Comparison of ENCODE assay signal across 10 cellular contexts in genomic region chr5:82406200-82406773, GRCh38.
DNase-seq lines count a peak whose midpoint lies in the region; ATAC-seq and TF ChIP-seq lines count a peak whose summit lies in the region.
"Had no signal": no experiment of that assay in that cellular context is flagged by ENCODE, and none has a peak within 500 bp of the region (broad histone marks: within the 10 kb centered on the region; RNA-seq: fewer than 3 reads in every experiment).

No MANE protein-coding gene starts in this region.

- H3K36me3 ChIP-seq in breast epithelium (no peaks in the 10 kb centered on the region), ascending aorta (no peaks in the 10 kb centered on the region), iPS-20b (ENCODE audit: insufficient read depth, low read depth, low read length) (no peaks in the 10 kb centered on the region), upper lobe of left lung (no peaks in the 10 kb centered on the region)

- no peak overlapping the region for H3K9ac ChIP-seq in iPS-20b (ENCODE audit: low read depth, low read length)

- intact Hi-C loops in MCF 10A (cut with micrococcal nuclease), result loop anchor here (1.0 to 5.0 kb wide), 3 partner anchors 15 to 1066 kb away; partner anchors contain the start of genes RPS23 and VCAN
- intact Hi-C loops in breast epithelium (cut with DNase I; ENCODE audit: low total_unique reads), result no loop called here
- intact Hi-C loops in ascending aorta (cut with DNase I), result no loop called here

- DNase-seq in MCF 10A (ENCODE audit: unreplicated experiment) (peak; percentile 99), breast epithelium (ENCODE audit: low spot score in 2 of 2) (no peak), ascending aorta (ENCODE audit: low spot score in 2 of 2) (peak in 1 of 2 donors; percentile 75), upper lobe of left lung (peak in 1 of 2 donors; percentile 51), T-helper 17 cell (no peak)
- no peak for DNase-seq in stimulated activated CD8-positive, alpha-beta memory T cell treated with anti-CD3 and anti-CD28 coated beads, Interleukin-4, amount 100 ng/mL, for 48 hours
- DNase-seq: activated naive CD4-positive, alpha-beta T cell treated with Interleukin-2 at 50 U/mL for 16 hours; T-cell had no signal

- CTCF ChIA-PET in MCF 10A (lab: Yijun Ruan, JAX), result no interaction called here

- H3K27ac Mint-ChIP-seq in MCF 10A (ENCODE audit: low read depth, unreplicated experiment) (peak overlapping the region; percentile 98), T-helper 17 cell (no peak overlapping the region)
- H3K27ac Mint-ChIP-seq: T-cell had no signal

- H3K4me1 Mint-ChIP-seq in MCF 10A (ENCODE audit: insufficient read depth, unreplicated experiment), result peaks cover 26% of the 10 kb centered on the region
- H3K4me1 Mint-ChIP-seq in T-helper 17 cell, result no peaks in the 10 kb centered on the region
- H3K4me1 Mint-ChIP-seq: T-cell had no signal

- TF ChIP-seq POLR2A in breast epithelium (IDR thresholded peaks at IDR 0.05) (no peak), upper lobe of left lung (IDR thresholded peaks at IDR 0.05) (no peak)

- H3K4me3 ChIP-seq in breast epithelium, result no peak overlapping the region
- H3K4me3 ChIP-seq in ascending aorta, result peak overlapping the region in 1 of 2 donors; percentile 2
- 0 out of 2 replicates have a peak overlapping the region, but pooled peaks have one; percentile 10 for H3K4me3 ChIP-seq in iPS-20b (ENCODE audit: low read length)
- no peak overlapping the region for H3K4me3 ChIP-seq in upper lobe of left lung

- ATAC-seq in upper lobe of left lung (ENCODE audit: low FRiP score in 2 of 2) (peak; percentile 45 to 73), T-helper 17 cell (no peak), GM18868 (IDR thresholded peaks at IDR 0.05; ENCODE audit: unreplicated experiment) (no peak)
- ATAC-seq: T-cell had no signal

- TF ChIP-seq EP300 in upper lobe of left lung (IDR thresholded peaks at IDR 0.05), result peak in 1 of 4 donors; percentile 32

- H3K9me3 ChIP-seq in breast epithelium (peaks cover 15 to 21% of the 10 kb centered on the region in 2 donors), ascending aorta (peaks cover 8 to 13% of the 10 kb centered on the region in 2 donors), iPS-20b (ENCODE audit: insufficient read depth, low read depth, low read length) (peaks cover 8% of the 10 kb centered on the region; the same call in 1 of the 2 replicates), upper lobe of left lung (peaks cover 0 to 13% (median 10%) of the 10 kb centered on the region in 4 donors), T-helper 17 cell (ENCODE audit: control insufficient read depth, low read length, poor library complexity, severe bottlenecking) (no peaks in the 10 kb centered on the region)

- H3K27me3 ChIP-seq in breast epithelium, result no peaks in the 10 kb centered on the region
- no peaks in the 10 kb centered on the region for H3K27me3 ChIP-seq in ascending aorta
- H3K27me3 ChIP-seq in iPS-20b (ENCODE audit: insufficient read depth, low read length), result no peaks in the 10 kb centered on the region
- no peaks in the 10 kb centered on the region for H3K27me3 ChIP-seq in upper lobe of left lung

- no peaks in the 10 kb centered on the region for H3K9me3 Mint-ChIP-seq in MCF 10A (ENCODE audit: unreplicated experiment)

- no TSS peak for BruUV-seq in MCF 10A (replicated peaks; lab: Mats Ljungman, UMichigan)

- WGBS in upper lobe of left lung, 2 donors, result 34 to 45% methylated on average over 13 of the region's 13 CpGs

- H3K36me3 Mint-ChIP-seq in MCF 10A (ENCODE audit: insufficient read depth, unreplicated experiment), result no peaks in the 10 kb centered on the region
- H3K36me3 Mint-ChIP-seq in T-helper 17 cell (ENCODE audit: low read depth), result no peaks in the 10 kb centered on the region
- H3K36me3 Mint-ChIP-seq: T-cell had no signal

- POLR2A ChIA-PET in MCF 10A (lab: Yijun Ruan, JAX), result interaction anchor here (0.5 to 2.7 kb wide), 5 partner anchors 14 to 1069 kb away, joined by 3 to 21 read pairs (median 5); no protein-coding TSS in a partner anchor

- TF ChIP-seq CTCF in MCF 10A (IDR thresholded peaks at IDR 0.05; ENCODE audit: unreplicated experiment), result no peak
- no peak for TF ChIP-seq CTCF in breast epithelium (IDR thresholded peaks at IDR 0.05)
- TF ChIP-seq CTCF in ascending aorta (IDR thresholded peaks at IDR 0.05), result no peak
- TF ChIP-seq CTCF in upper lobe of left lung (IDR thresholded peaks at IDR 0.05), result no peak

- H3K27ac ChIP-seq in breast epithelium (peak overlapping the region in 1 of 2 donors; percentile 46), ascending aorta (peak overlapping the region; percentile 76 to 78), iPS-20b (ENCODE audit: low read length) (no peak overlapping the region), upper lobe of left lung (peak overlapping the region; percentile 23 to 70 (median 62))

- H3K27me3 Mint-ChIP-seq in MCF 10A (ENCODE audit: insufficient read depth, unreplicated experiment) (no peaks in the 10 kb centered on the region), T-helper 17 cell (no peaks in the 10 kb centered on the region)
- H3K27me3 Mint-ChIP-seq: T-cell had no signal

- H3K4me3 Mint-ChIP-seq in MCF 10A (ENCODE audit: unreplicated experiment) (peak overlapping the region; percentile 62), T-helper 17 cell (no peak overlapping the region)
- H3K4me3 Mint-ChIP-seq: T-cell had no signal

- H3K4me1 ChIP-seq in breast epithelium (no peaks in the 10 kb centered on the region), ascending aorta (peaks cover 0 to 18% of the 10 kb centered on the region in 2 donors), iPS-20b (ENCODE audit: insufficient read depth, low read length) (peaks cover 15% of the 10 kb centered on the region), upper lobe of left lung (peaks cover 0 to 23% (median 11%) of the 10 kb centered on the region in 4 donors)

Comparison
In these comparisons a context has a peak if more than half of its experiments do, and no peak if none do; other contexts are left out.
1. ATAC-seq: peak in upper lobe of left lung (2 of 2); none in T-helper 17 cell (single experiment) and GM18868 (single experiment).